9 cellular contexts compared by ENCODE assay signal in genomic region chr15:62444104-62445027, GRCh38. TPM values are rescaled to one million over a fixed set of nuclear protein-coding genes. Genes with fewer than 3 reads are reported as not detected.
A peak's percentile ranks its signal among the peaks of the same experiment; 100 is the strongest.
DNase-seq lines count a peak whose midpoint lies in the region; ATAC-seq and TF ChIP-seq lines count a peak whose summit lies in the region.
"Had no signal": no experiment of that assay in that cellular context is flagged by ENCODE, and none has a peak within 500 bp of the region (broad histone marks: within the 10 kb centered on the region; RNA-seq: fewer than 3 reads in every experiment).

No MANE protein-coding gene starts in this region.

- no peak overlapping the region for H3K4me3 ChIP-seq in epithelial cell of proximal tubule (ENCODE audit: low read depth, low read length)

- no peak for TF ChIP-seq CTCF in epithelial cell of proximal tubule (conservative IDR thresholded peaks at IDR 0.05; ENCODE audit: low read depth, low read length)

- DNase-seq in Ammon's horn (ENCODE audit: low spot score): peak; percentile 16
- peak; percentile 16 for DNase-seq in NCI-H2227 treated with DMSO at 0.1 percent for 48 hours (lab: John Stamatoyannopoulos, UW)
- DNase-seq in epithelial cell of proximal tubule (ENCODE audit: low read depth): peak; percentile 81
- peak; percentile 81 for DNase-seq in non-pigmented ciliary epithelial cell (ENCODE audit: low read depth)
- DNase-seq in OCI-M1 (lab: John Stamatoyannopoulos, UW): no peak
- DNase-seq in COR-L47 (lab: John Stamatoyannopoulos, UW): no peak
- DNase-seq: activated effector memory CD4-positive, alpha-beta T cell treated with anti-CD3 and anti-CD28 coated beads, Interleukin-2, amount 50 U/mL, for 16 hours had no signal

- ATAC-seq in GM19395 (IDR thresholded peaks at IDR 0.05; ENCODE audit: unreplicated experiment) (no peak), HG03135 (IDR thresholded peaks at IDR 0.05; ENCODE audit: unreplicated experiment) (no peak)

RNA-seq across cellular contexts. Expression of gene TLN2, which starts 54.0 kb away (rescaled TPM):
- 8.2 and 13.0 TPM in 2 replicates for total RNA-seq in epithelial cell of proximal tubule

Comparison
In these comparisons a context has a peak if more than half of its experiments do, and no peak if none do; other contexts are left out.
1. DNase-seq: peak in Ammon's horn (single experiment), NCI-H2227 treated with DMSO at 0.1 percent for 48 hours (single experiment), epithelial cell of proximal tubule (single experiment) and non-pigmented ciliary epithelial cell (single experiment); none in OCI-M1 (single experiment) and COR-L47 (single experiment).